Comparison of ENCODE assay signal across 8 cellular contexts in the genomic region with DNA sequence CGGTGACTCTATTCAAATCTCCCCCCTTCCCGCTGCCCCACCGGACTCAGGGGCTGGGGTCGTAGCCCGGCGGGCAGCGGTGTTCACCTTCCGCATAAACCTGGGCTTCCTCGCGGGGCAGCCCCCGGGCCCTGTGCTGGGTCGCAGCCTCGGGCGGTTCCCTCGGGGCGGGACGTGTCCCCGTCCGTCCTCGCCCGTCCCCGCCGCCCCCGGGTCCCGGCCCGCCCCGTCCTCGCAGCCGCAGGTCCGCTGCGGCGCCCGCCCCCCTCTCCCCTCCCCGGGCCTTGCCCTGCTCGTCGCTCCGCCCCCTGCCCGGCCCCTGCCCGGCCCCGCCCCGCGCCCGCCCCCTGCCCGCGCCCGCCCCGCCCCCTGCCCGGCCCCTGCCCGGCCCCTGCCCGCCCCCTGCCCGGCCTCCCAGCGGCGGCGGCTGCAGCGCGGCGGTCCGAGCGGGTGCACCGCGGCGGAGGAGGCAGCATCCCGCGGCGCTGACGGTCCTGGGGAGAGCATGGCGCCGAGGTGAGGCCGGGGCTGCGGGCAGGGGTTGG. TPM values are rescaled to one million over a fixed set of nuclear protein-coding genes. Genes with fewer than 3 reads are reported as not detected.
DNase-seq lines count a peak whose midpoint lies in the region; ATAC-seq, FAIRE-seq and TF ChIP-seq lines count a peak whose summit lies in the region.

A gene (plus strand): TSS at position 440 of the 545 bp plus-strand sequence. CDS start 66 bp downstream, at position 506.

- no peaks in the 10 kb centered on the region for H3K36me3 ChIP-seq in heart left ventricle

- H3K27ac ChIP-seq in heart left ventricle = peak within 1 kb of the TSS; percentile 57 to 89 (median 80)

- H3K27me3 Mint-ChIP-seq in activated naive CD4-positive, alpha-beta T cell treated with anti-CD3 and anti-CD28 coated beads, Interleukin-2, amount 50 U/mL, for 24 hours = peaks cover 24% of the 10 kb centered on the region
- H3K27me3 Mint-ChIP-seq in progenitor cell of endocrine pancreas = peaks cover 20% of the 10 kb centered on the region

- H3K9me3 ChIP-seq in heart left ventricle = peaks cover 0 to 11% (median 0%) of the 10 kb centered on the region in 12 donors

- H3K4me3 Mint-ChIP-seq in activated naive CD4-positive, alpha-beta T cell treated with anti-CD3 and anti-CD28 coated beads, Interleukin-2, amount 50 U/mL, for 24 hours = peak within 1 kb of the TSS; percentile 88
- peak within 1 kb of the TSS; percentile 81 for H3K4me3 Mint-ChIP-seq in progenitor cell of endocrine pancreas (ENCODE audit: low read depth)

- TF ChIP-seq CTCF in D721Med (IDR thresholded peaks at IDR 0.05; ENCODE audit: insufficient read depth, missing control alignments) = no peak
- no peak for TF ChIP-seq CTCF in heart left ventricle (IDR thresholded peaks at IDR 0.05)
- TF ChIP-seq CTCF in progenitor cell of endocrine pancreas (IDR thresholded peaks at IDR 0.05; ENCODE audit: unreplicated experiment) = no peak

- WGBS in heart left ventricle, 4 donors = 0 to 1% (median 0%) methylated on average over 1 to 70 of the region's 70 CpGs

- no peak for TF ChIP-seq POLR2A in heart left ventricle (IDR thresholded peaks at IDR 0.05)

- H3K4me1 ChIP-seq in heart left ventricle = peaks cover 0 to 57% (median 41%) of the 10 kb centered on the region in 12 donors

- intact Hi-C loops in heart left ventricle (cut with DNase I) = loop anchor here in 6 of 10 donors (2.0 to 5.0 kb wide), 3 partner anchors 33 to 42 kb away; no protein-coding TSS in a partner anchor

- H3K27ac Mint-ChIP-seq in activated naive CD4-positive, alpha-beta T cell treated with anti-CD3 and anti-CD28 coated beads, Interleukin-2, amount 50 U/mL, for 24 hours = peak within 1 kb of the TSS; percentile 92
- H3K27ac Mint-ChIP-seq in progenitor cell of endocrine pancreas = peak within 1 kb of the TSS; percentile 94

- peak within 1 kb of the TSS; percentile 43 to 97 (median 69) for H3K4me3 ChIP-seq in heart left ventricle

- peak in 3 of 4 donors; percentile 30 to 59 (median 56) for ATAC-seq in heart left ventricle
- no peak for ATAC-seq in GM19351 (IDR thresholded peaks at IDR 0.05; ENCODE audit: unreplicated experiment)
- ATAC-seq in GM19023 (IDR thresholded peaks at IDR 0.05; ENCODE audit: unreplicated experiment) = no peak

- peaks cover 16% of the 10 kb centered on the region for H3K4me1 Mint-ChIP-seq in activated naive CD4-positive, alpha-beta T cell treated with anti-CD3 and anti-CD28 coated beads, Interleukin-2, amount 50 U/mL, for 24 hours
- H3K4me1 Mint-ChIP-seq in progenitor cell of endocrine pancreas (ENCODE audit: low read depth) = peaks cover 36% of the 10 kb centered on the region

- DNase-seq in D721Med (ENCODE audit: insufficient read length, low spot score) (peak; percentile 76), NCI-H2227 treated with DMSO at 0.1 percent for 48 hours (lab: John Stamatoyannopoulos, UW) (peak; percentile 46), heart left ventricle (peak; percentile 75 to 87 (median 80)), progenitor cell of endocrine pancreas (ENCODE audit: low spot score, unreplicated experiment) (no peak), midbrain (lab: John Stamatoyannopoulos, UW) (no peak)

- H3K27me3 ChIP-seq in heart left ventricle = peaks cover 0 to 24% (median 0%) of the 10 kb centered on the region in 9 donors

- no peak for FAIRE-seq in D721Med (lab: Jason Lieb, UNC)

- H3K36me3 Mint-ChIP-seq in activated naive CD4-positive, alpha-beta T cell treated with anti-CD3 and anti-CD28 coated beads, Interleukin-2, amount 50 U/mL, for 24 hours = peaks cover 6% of the 10 kb centered on the region
- H3K36me3 Mint-ChIP-seq in progenitor cell of endocrine pancreas (ENCODE audit: insufficient read depth) = peaks cover 5% of the 10 kb centered on the region

- peaks cover 8% of the 10 kb centered on the region for H3K9me3 Mint-ChIP-seq in activated naive CD4-positive, alpha-beta T cell treated with anti-CD3 and anti-CD28 coated beads, Interleukin-2, amount 50 U/mL, for 24 hours
- H3K9me3 Mint-ChIP-seq in progenitor cell of endocrine pancreas (ENCODE audit: low read depth) = peaks cover 8% of the 10 kb centered on the region

RNA-seq across cellular contexts. Expression of the gene that starts here (rescaled TPM):
- total RNA-seq in heart left ventricle (100 to 1,000 TPM in 2 of 9 donors, 10 to 100 TPM in 7; 31.7 to 109 (median 59.0) TPM), progenitor cell of endocrine pancreas (271 TPM in 2 replicates)
- 10 to 100 TPM; 38.9 to 65.6 TPM for polyA plus RNA-seq in heart left ventricle

Comparison
In these comparisons a context has a peak if more than half of its experiments do, and no peak if none do; other contexts are left out.
1. DNase-seq: peak in D721Med (single experiment), NCI-H2227 treated with DMSO at 0.1 percent for 48 hours (single experiment) and heart left ventricle (5 of 5); none in progenitor cell of endocrine pancreas (single experiment) and midbrain (single experiment).
2. ATAC-seq: peak in heart left ventricle (3 of 4); none in GM19351 (single experiment) and GM19023 (single experiment).